In the genomic region with DNA sequence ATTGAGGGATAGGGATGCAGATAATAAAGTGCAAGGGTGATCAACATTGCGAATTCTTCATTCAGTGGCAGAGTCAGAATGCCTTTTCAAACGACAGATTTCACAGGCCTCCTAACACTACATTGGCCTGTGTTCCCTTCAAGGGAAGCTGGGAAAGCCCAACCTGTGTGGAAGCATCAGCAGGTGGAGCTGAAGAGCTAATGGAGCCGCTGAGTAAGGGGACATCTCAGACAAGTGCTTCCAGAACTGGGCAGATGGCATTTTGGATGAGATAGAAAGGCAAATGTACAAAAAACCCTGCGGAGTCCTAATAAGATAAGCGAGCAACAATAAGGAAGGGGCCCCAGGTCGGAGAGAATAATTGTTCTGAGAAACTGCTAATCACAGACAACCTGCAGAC, we compare ENCODE assay signal across 9 cellular contexts. TPM values are rescaled to one million over a fixed set of nuclear protein-coding genes. Genes with fewer than 3 reads are reported as not detected.
DNase-seq lines count a peak whose midpoint lies in the region; ATAC-seq and TF ChIP-seq lines count a peak whose summit lies in the region.
"Had no signal": no experiment of that assay in that cellular context is flagged by ENCODE, and none has a peak within 500 bp of the region (broad histone marks: within the 10 kb centered on the region; RNA-seq: fewer than 3 reads in every experiment).

No MANE protein-coding gene starts in this region.

- peak; percentile 66 for TF ChIP-seq CTCF in epithelial cell of esophagus (IDR thresholded peaks at IDR 0.05; ENCODE audit: insufficient read depth, low read depth, low read length, missing control alignments)

- ATAC-seq in GM21723 (IDR thresholded peaks at IDR 0.05; ENCODE audit: unreplicated experiment), result no peak
- ATAC-seq in HG02571 (IDR thresholded peaks at IDR 0.05; ENCODE audit: unreplicated experiment), result no peak

- H3K4me3 ChIP-seq in epithelial cell of esophagus (ENCODE audit: low read length), result no peak overlapping the region

- peak; percentile 54 for DNase-seq in NCI-H2227 (lab: John Stamatoyannopoulos, UW; ENCODE audit: unreplicated experiment)
- no peak for DNase-seq in NCI-H2227 treated with DMSO at 0.1 percent for 48 hours (lab: John Stamatoyannopoulos, UW)
- peak; percentile 66 for DNase-seq in NCI-H524 treated with DMSO at 0.1 percent for 48 hours (lab: John Stamatoyannopoulos, UW)
- DNase-seq in epithelial cell of esophagus (ENCODE audit: low read depth), result peak; percentile 60
- DNase-seq in renal cortical epithelial cell (ENCODE audit: low read depth), result peak; percentile 36
- no peak for DNase-seq in NCI-H187 treated with DMSO at 0.1 percent for 48 hours (lab: John Stamatoyannopoulos, UW)

RNA-seq across cellular contexts. Expression of gene SLC24A5, which starts 8.5 kb away (rescaled TPM):
- not detected in 2 replicates for total RNA-seq in renal cortical epithelial cell
- total RNA-seq: skeletal muscle tissue had no signal

Comparison
In these comparisons a context has a peak if more than half of its experiments do, and no peak if none do; other contexts are left out.
1. DNase-seq: peak in NCI-H2227 (single experiment), NCI-H524 treated with DMSO at 0.1 percent for 48 hours (single experiment), epithelial cell of esophagus (single experiment) and renal cortical epithelial cell (single experiment); none in NCI-H2227 treated with DMSO at 0.1 percent for 48 hours (single experiment) and NCI-H187 treated with DMSO at 0.1 percent for 48 hours (single experiment).